ENCODE assay signal across 8 cellular contexts in genomic region chr16:6099102-6099501, GRCh38.
"Had no signal": no experiment of that assay in that cellular context is flagged by ENCODE, and none has a peak within 500 bp of the region (broad histone marks: within the 10 kb centered on the region; RNA-seq: fewer than 3 reads in every experiment).

No MANE protein-coding gene starts in this region.

- H3K9ac ChIP-seq: KMS-11 had no signal

- H3K27me3 Mint-ChIP-seq: IgD-negative memory B cell had no signal

- H3K4me3 Mint-ChIP-seq: IgD-negative memory B cell had no signal

- ATAC-seq: K562 had no signal

- H3K4me1 Mint-ChIP-seq: IgD-negative memory B cell had no signal

- H3K4me3 ChIP-seq: K562 had no signal

- H3K4me2 ChIP-seq: KMS-11 had no signal

- FAIRE-seq: HTR-8/SVneo, K562 had no signal

- H3K27ac ChIP-seq: HL-60, KMS-11 had no signal

- H3K27ac Mint-ChIP-seq: IgD-negative memory B cell had no signal

- DNase-seq: IMR-90, KBM-7, KG1 had no signal
